ENCODE assay signal across 25 cellular contexts in the genomic region with DNA sequence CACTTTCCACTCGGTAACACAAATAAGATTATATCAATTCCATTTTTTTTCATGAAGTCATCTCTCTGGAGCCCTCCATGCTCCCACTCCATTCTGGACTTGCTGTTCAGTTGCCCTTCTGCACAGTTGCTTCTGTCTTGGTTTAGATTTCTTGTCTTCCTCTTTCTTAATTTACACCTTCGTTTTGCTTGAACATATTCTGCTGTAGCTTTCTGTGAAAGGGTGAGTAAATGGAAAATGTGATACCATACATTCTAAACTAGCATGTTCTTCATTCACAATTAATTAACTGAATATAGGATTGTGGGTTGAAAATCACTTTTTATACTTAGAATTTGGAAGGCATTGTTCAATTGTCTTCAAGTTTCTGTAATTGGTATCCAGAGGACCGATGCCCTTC.
DNase-seq lines count a peak whose midpoint lies in the region; ATAC-seq and TF ChIP-seq lines count a peak whose summit lies in the region.
"Had no signal": no experiment of that assay in that cellular context is flagged by ENCODE, and none has a peak within 500 bp of the region (broad histone marks: within the 10 kb centered on the region; RNA-seq: fewer than 3 reads in every experiment).

No MANE protein-coding gene starts in this region.

- H3K27ac Mint-ChIP-seq in activated T-cell treated with anti-CD3 and anti-CD28 coated beads, Interleukin-2, amount 50 U/mL, for 24 hours = peak overlapping the region; percentile 89
- peak overlapping the region; percentile 64 for H3K27ac Mint-ChIP-seq in activated T-helper 2 cell treated with anti-CD3 and anti-CD28 coated beads, Interferon-gamma antibody, Interleukin-2, Interleukin-4, amounts not matched to agents 10 μg/mL and 5 μg/mL and 100 μg/mL, durations not matched to agents 14 hours and 24 hours and 36 hours
- peak overlapping the region in 6 of 10 donors; percentile 4 to 85 (median 28) for H3K27ac Mint-ChIP-seq in naive thymus-derived CD8-positive, alpha-beta T cell
- H3K27ac Mint-ChIP-seq: activated CD8-positive, alpha-beta memory T cell treated with anti-CD3 and anti-CD28 coated beads, Interleukin-2, amount 10 ng/mL, durations not matched to agents 7 days and 5 days; brain had no signal

- no peak for DNase-seq in activated T-cell treated with anti-CD3 and anti-CD28 coated beads, Interleukin-2, amount 50 U/mL, for 24 hours
- no peak for DNase-seq in activated T-cell treated with anti-CD3 and anti-CD28 coated beads, Interleukin-2, amount 50 U/mL, for 48 hours
- DNase-seq in activated T-helper 2 cell treated with anti-CD3 and anti-CD28 coated beads, Interferon-gamma antibody, Interleukin-2, Interleukin-4, amounts not matched to agents 10 μg/mL and 5 μg/mL and 100 μg/mL, durations not matched to agents 14 hours and 24 hours and 36 hours (ENCODE audit: low spot score) = no peak
- DNase-seq in naive thymus-derived CD8-positive, alpha-beta T cell = no peak
- no peak for DNase-seq in stimulated activated CD4-positive, alpha-beta T cell treated with anti-CD3 and anti-CD28 coated beads, Interleukin-2, amount 100 ng/mL, for 48 hours
- no peak for DNase-seq in GM13976 (ENCODE audit: low spot score)
- DNase-seq: activated CD4-positive, alpha-beta T cell treated with anti-CD3 and anti-CD28 coated beads for 1 hour; activated CD8-positive, alpha-beta memory T cell treated with anti-CD3 and anti-CD28 coated beads, Interleukin-2, amount 10 ng/mL, durations not matched to agents 7 days and 5 days; Caco-2; effector CD4-positive, alpha-beta T cell; glutamatergic neuron; left ventricle myocardium superior; NCI-H1105 treated with DMSO at 0.1 percent for 48 hours; NCI-H1930; NCI-H526 treated with DMSO at 0.1 percent for 48 hours; occipital lobe; Peyer's patch; psoas muscle; SIG-M5; stimulated activated CD4-positive, alpha-beta T cell treated with anti-CD3 and anti-CD28 coated beads, Interleukin-15, amount 100 ng/mL, for 24 hours had no signal

- CTCF ChIA-PET in HEK293 (lab: Yijun Ruan, JAX) = interaction anchor here (2.0 kb wide), 1 partner anchor 23 kb away, joined by 7 read pairs; no protein-coding TSS in a partner anchor

- no peak overlapping the region for H3K27ac ChIP-seq in HEK293 (ENCODE audit: extremely low read depth, low read depth, low read length)
- H3K27ac ChIP-seq: BLaER1 treated with 17β-estradiol and CSF1 and Interleukin-3, amounts not matched to agents 10 nM and 100 nM; epithelial cell of prostate; Peyer's patch; psoas muscle; tibial nerve had no signal

- in situ Hi-C loops in GM13976 (cut with MboI; ENCODE audit: low sequenced_read_pairs, unreplicated experiment) = no loop called here

- peaks cover 21 to 37% of the 10 kb centered on the region in 2 experiments for H3K36me3 ChIP-seq in HEK293 (ENCODE audit: control insufficient read depth in 2 of 2, insufficient read depth in 1 of 2, low read length in 2 of 2)

- no peaks in the 10 kb centered on the region for H3K9me3 ChIP-seq in HEK293 (ENCODE audit: control insufficient read depth, insufficient read depth, low read depth, low read length)
- H3K9me3 ChIP-seq: Caco-2, Peyer's patch, psoas muscle had no signal

- no peak for TF ChIP-seq CTCF in HEK293 (tag by site-specific recombination; IDR thresholded peaks at IDR 0.05)
- TF ChIP-seq CTCF in GM13976 (IDR thresholded peaks at IDR 0.05; ENCODE audit: borderline replicate concordance, control extremely low read depth, extremely low read depth, insufficient read depth, missing control alignments) = no peak

- no peaks in the 10 kb centered on the region for H3K27me3 Mint-ChIP-seq in activated T-cell treated with anti-CD3 and anti-CD28 coated beads, Interleukin-2, amount 50 U/mL, for 24 hours
- H3K27me3 Mint-ChIP-seq in activated T-helper 2 cell treated with anti-CD3 and anti-CD28 coated beads, Interferon-gamma antibody, Interleukin-2, Interleukin-4, amounts not matched to agents 10 μg/mL and 5 μg/mL and 100 μg/mL, durations not matched to agents 14 hours and 24 hours and 36 hours (ENCODE audit: low read depth) = no peaks in the 10 kb centered on the region
- no peaks in the 10 kb centered on the region for H3K27me3 Mint-ChIP-seq in naive thymus-derived CD8-positive, alpha-beta T cell
- H3K27me3 Mint-ChIP-seq: activated CD8-positive, alpha-beta memory T cell treated with anti-CD3 and anti-CD28 coated beads, Interleukin-2, amount 10 ng/mL, durations not matched to agents 7 days and 5 days; brain had no signal

- no peak for ATAC-seq in naive thymus-derived CD8-positive, alpha-beta T cell
- ATAC-seq: activated CD8-positive, alpha-beta memory T cell treated with anti-CD3 and anti-CD28 coated beads, Interleukin-2, amount 10 ng/mL, durations not matched to agents 7 days and 5 days; left ventricle myocardium superior; psoas muscle had no signal

- no peaks in the 10 kb centered on the region; the same call in 1 of the 2 replicates for H3K4me1 ChIP-seq in HEK293 (ENCODE audit: control insufficient read depth, insufficient read depth, low read length)
- H3K4me1 ChIP-seq: Peyer's patch, psoas muscle, tibial nerve had no signal

- peaks cover 51% of the 10 kb centered on the region for H3K4me1 Mint-ChIP-seq in activated T-cell treated with anti-CD3 and anti-CD28 coated beads, Interleukin-2, amount 50 U/mL, for 24 hours (ENCODE audit: low read depth)
- H3K4me1 Mint-ChIP-seq in activated T-helper 2 cell treated with anti-CD3 and anti-CD28 coated beads, Interferon-gamma antibody, Interleukin-2, Interleukin-4, amounts not matched to agents 10 μg/mL and 5 μg/mL and 100 μg/mL, durations not matched to agents 14 hours and 24 hours and 36 hours (ENCODE audit: low read depth) = peaks cover 32% of the 10 kb centered on the region
- H3K4me1 Mint-ChIP-seq in naive thymus-derived CD8-positive, alpha-beta T cell = peaks cover 2 to 12% (median 6%) of the 10 kb centered on the region in 4 donors
- H3K4me1 Mint-ChIP-seq: brain had no signal

- peaks cover 6% of the 10 kb centered on the region for H3K9me3 Mint-ChIP-seq in activated T-cell treated with anti-CD3 and anti-CD28 coated beads, Interleukin-2, amount 50 U/mL, for 24 hours
- H3K9me3 Mint-ChIP-seq in activated T-helper 2 cell treated with anti-CD3 and anti-CD28 coated beads, Interferon-gamma antibody, Interleukin-2, Interleukin-4, amounts not matched to agents 10 μg/mL and 5 μg/mL and 100 μg/mL, durations not matched to agents 14 hours and 24 hours and 36 hours = peaks cover 14% of the 10 kb centered on the region
- peaks cover 0 to 8% (median 4%) of the 10 kb centered on the region in 9 donors for H3K9me3 Mint-ChIP-seq in naive thymus-derived CD8-positive, alpha-beta T cell

- no peak overlapping the region for H3K4me3 Mint-ChIP-seq in activated T-cell treated with anti-CD3 and anti-CD28 coated beads, Interleukin-2, amount 50 U/mL, for 24 hours
- no peak overlapping the region for H3K4me3 Mint-ChIP-seq in activated T-helper 2 cell treated with anti-CD3 and anti-CD28 coated beads, Interferon-gamma antibody, Interleukin-2, Interleukin-4, amounts not matched to agents 10 μg/mL and 5 μg/mL and 100 μg/mL, durations not matched to agents 14 hours and 24 hours and 36 hours (ENCODE audit: low read depth)
- no peak overlapping the region for H3K4me3 Mint-ChIP-seq in naive thymus-derived CD8-positive, alpha-beta T cell
- H3K4me3 Mint-ChIP-seq: activated CD8-positive, alpha-beta memory T cell treated with anti-CD3 and anti-CD28 coated beads, Interleukin-2, amount 10 ng/mL, durations not matched to agents 7 days and 5 days; brain had no signal

- intact Hi-C loops in activated T-helper 2 cell treated with anti-CD3 and anti-CD28 coated beads, Interferon-gamma antibody, Interleukin-2, Interleukin-4, amounts not matched to agents 10 μg/mL and 5 μg/mL and 100 μg/mL, durations not matched to agents 14 hours and 24 hours and 36 hours (cut with micrococcal nuclease) = no loop called here

- no peak overlapping the region for H3K4me3 ChIP-seq in HEK293 (ENCODE audit: low read depth, low read length)
- H3K4me3 ChIP-seq: BLaER1 treated with 17β-estradiol and CSF1 and Interleukin-3, amounts not matched to agents 10 nM and 100 nM; Peyer's patch; psoas muscle; tibial nerve had no signal

- POLR2A ChIA-PET in HEK293 (lab: Yijun Ruan, JAX) = no interaction called here
- POLR2A ChIA-PET in naive thymus-derived CD8-positive, alpha-beta T cell (lab: Charles Lee) = no interaction called here

- H3K36me3 Mint-ChIP-seq in activated T-cell treated with anti-CD3 and anti-CD28 coated beads, Interleukin-2, amount 50 U/mL, for 24 hours (ENCODE audit: low read depth) = peaks cover 89% of the 10 kb centered on the region
- H3K36me3 Mint-ChIP-seq in activated T-helper 2 cell treated with anti-CD3 and anti-CD28 coated beads, Interferon-gamma antibody, Interleukin-2, Interleukin-4, amounts not matched to agents 10 μg/mL and 5 μg/mL and 100 μg/mL, durations not matched to agents 14 hours and 24 hours and 36 hours (ENCODE audit: low read depth) = peaks cover 64% of the 10 kb centered on the region
- peaks cover 14 to 65% (median 20%) of the 10 kb centered on the region in 3 donors for H3K36me3 Mint-ChIP-seq in naive thymus-derived CD8-positive, alpha-beta T cell

TF ChIP-seq in HEK293, 187 proteins besides CTCF, POLR2A, EP300 and RAD21:
- TF ChIP-seq GFI1B (tag by site-specific recombination; IDR thresholded peaks at IDR 0.05) (no peak), ZNF624 (tag by site-specific recombination; IDR thresholded peaks at IDR 0.05) (peak; percentile 96), SETDB1 (IDR thresholded peaks at IDR 0.05; ENCODE audit: insufficient read length, low read length) (peak; percentile 97)

Comparison
In these comparisons a context has a peak if more than half of its experiments do, and no peak if none do; other contexts are left out.
1. H3K27ac Mint-ChIP-seq: peak in every context shown above with its lines; median percentile 89 in activated T-cell treated with anti-CD3 and anti-CD28 coated beads, Interleukin-2, amount 50 U/mL, for 24 hours; 64 in activated T-helper 2 cell treated with anti-CD3 and anti-CD28 coated beads, Interferon-gamma antibody, Interleukin-2, Interleukin-4, amounts not matched to agents 10 μg/mL and 5 μg/mL and 100 μg/mL, durations not matched to agents 14 hours and 24 hours and 36 hours; 28 in naive thymus-derived CD8-positive, alpha-beta T cell.